15 cellular contexts compared by ENCODE assay signal in genomic region chr19:33879818-33880575, GRCh38.
DNase-seq lines count a peak whose midpoint lies in the region; ATAC-seq and TF ChIP-seq lines count a peak whose summit lies in the region.
"Had no signal": no experiment of that assay in that cellular context is flagged by ENCODE, and none has a peak within 500 bp of the region (broad histone marks: within the 10 kb centered on the region; RNA-seq: fewer than 3 reads in every experiment).

No MANE protein-coding gene starts in this region.

- peaks cover 56% of the 10 kb centered on the region for H3K4me1 Mint-ChIP-seq in brain
- H3K4me1 Mint-ChIP-seq in effector memory CD8-positive, alpha-beta T cell (ENCODE audit: low read depth in 2 of 2) = peaks cover 0 to 1% of the 10 kb centered on the region in 2 donors

- no peak for TF ChIP-seq CTCF in brain (conservative IDR thresholded peaks at IDR 0.05)
- TF ChIP-seq CTCF in psoas muscle (IDR thresholded peaks at IDR 0.05) = no peak

- H3K9me3 ChIP-seq in psoas muscle = no peaks in the 10 kb centered on the region

- no peak overlapping the region for H3K4me3 ChIP-seq in psoas muscle

- peak overlapping the region in 1 of 5 experiments; percentile 58 for H3K4me3 Mint-ChIP-seq in brain
- no peak overlapping the region for H3K4me3 Mint-ChIP-seq in effector memory CD8-positive, alpha-beta T cell
- H3K4me3 Mint-ChIP-seq: activated naive CD8-positive, alpha-beta T cell treated with anti-CD3 and anti-CD28 coated beads, Interleukin-2, amount 50 U/mL, for 24 hours; B cell had no signal

- peak; percentile 12 for DNase-seq in ELR (ENCODE audit: low read depth)
- peak; percentile 67 for DNase-seq in islet precursor cell
- DNase-seq in psoas muscle = no peak
- DNase-seq in occipital lobe (lab: John Stamatoyannopoulos, UW) = no peak
- no peak for DNase-seq in NCI-H1417 treated with DMSO at 0.1 percent for 48 hours (lab: John Stamatoyannopoulos, UW)
- DNase-seq in T-helper 2 cell = no peak
- no peak for DNase-seq in effector memory CD8-positive, alpha-beta T cell
- DNase-seq: activated naive CD8-positive, alpha-beta T cell treated with anti-CD3 and anti-CD28 coated beads, Interleukin-2, amount 50 U/mL, for 24 hours; HCEC 1CT; NCI-H1417; NCI-H524 treated with DMSO at 0.1 percent for 48 hours; stimulated activated CD4-positive, alpha-beta T cell treated with anti-CD3 and anti-CD28 coated beads, Interleukin-1b, Interleukin-23, amount 100 ng/mL, for 48 hours had no signal

- H3K27ac Mint-ChIP-seq in brain = peak overlapping the region; percentile 20 to 92 (median 41)
- H3K27ac Mint-ChIP-seq in effector memory CD8-positive, alpha-beta T cell = no peak overlapping the region
- H3K27ac Mint-ChIP-seq: activated naive CD8-positive, alpha-beta T cell treated with anti-CD3 and anti-CD28 coated beads, Interleukin-2, amount 50 U/mL, for 24 hours; B cell had no signal

- peaks cover 6% of the 10 kb centered on the region for H3K27me3 Mint-ChIP-seq in brain
- peaks cover 19 to 27% of the 10 kb centered on the region in 2 donors for H3K27me3 Mint-ChIP-seq in effector memory CD8-positive, alpha-beta T cell

- H3K36me3 Mint-ChIP-seq in brain = no peaks in the 10 kb centered on the region
- H3K36me3 Mint-ChIP-seq in effector memory CD8-positive, alpha-beta T cell (ENCODE audit: insufficient read depth) = no peaks in the 10 kb centered on the region

- peak in 1 of 4 donors; percentile 44 for ATAC-seq in psoas muscle
- no peak for ATAC-seq in effector memory CD8-positive, alpha-beta T cell (replicated peaks)
- ATAC-seq: activated naive CD8-positive, alpha-beta T cell treated with anti-CD3 and anti-CD28 coated beads, Interleukin-2, amount 50 U/mL, for 24 hours had no signal

- H3K4me1 ChIP-seq in psoas muscle = no peaks in the 10 kb centered on the region

- H3K27ac ChIP-seq in psoas muscle = peak overlapping the region; percentile 27
- H3K27ac ChIP-seq: VCaP had no signal

- H3K27me3 ChIP-seq in psoas muscle (ENCODE audit: insufficient read depth in 3 of 3, low read length in 2 of 3) = peaks cover 0 to 2% (median 0%) of the 10 kb centered on the region in 3 donors

- WGBS in psoas muscle, 3 donors = 25 to 29% (median 26%) methylated on average over 15 of the region's 15 CpGs

- H3K9me3 Mint-ChIP-seq in brain = peaks cover 0 to 2% (median 0%) of the 10 kb centered on the region in 5 experiments
- H3K9me3 Mint-ChIP-seq in effector memory CD8-positive, alpha-beta T cell = no peaks in the 10 kb centered on the region
- H3K9me3 Mint-ChIP-seq: activated naive CD8-positive, alpha-beta T cell treated with anti-CD3 and anti-CD28 coated beads, Interleukin-2, amount 50 U/mL, for 24 hours had no signal

- no peaks in the 10 kb centered on the region for H3K36me3 ChIP-seq in psoas muscle (ENCODE audit: insufficient read depth in 1 of 2, low read depth in 1 of 2)

- intact Hi-C loops in psoas muscle (cut with DNase I) = no loop called here

Comparison
In these comparisons a context has a peak if more than half of its experiments do, and no peak if none do; other contexts are left out.
1. DNase-seq: peak in ELR (single experiment) and islet precursor cell (single experiment); none in psoas muscle (0 of 2), occipital lobe (single experiment), NCI-H1417 treated with DMSO at 0.1 percent for 48 hours (single experiment), T-helper 2 cell (0 of 5) and effector memory CD8-positive, alpha-beta T cell (0 of 3).
2. H3K27ac Mint-ChIP-seq: peak in brain (5 of 5); none in effector memory CD8-positive, alpha-beta T cell (0 of 2).